Comparison of ENCODE assay signal across 26 cellular contexts in the genomic region with DNA sequence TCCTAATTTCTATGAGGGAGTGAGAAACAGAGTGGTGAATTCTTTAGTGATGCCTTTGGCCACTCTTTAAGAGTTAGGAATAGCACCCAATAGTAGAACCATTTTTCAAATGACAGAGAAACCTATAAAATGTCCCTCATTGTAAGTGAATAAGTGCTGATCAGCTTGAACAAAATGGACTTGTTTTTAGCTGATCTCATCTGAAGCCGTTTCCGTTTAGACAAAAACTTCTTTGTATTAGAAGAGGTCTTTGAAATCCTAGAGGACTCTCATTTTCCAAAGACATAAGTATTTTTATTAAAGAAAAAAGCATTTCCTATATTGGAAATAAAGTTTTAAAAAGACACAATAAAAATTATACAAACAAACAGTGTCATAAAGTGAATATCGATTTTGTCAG.
DNase-seq lines count a peak whose midpoint lies in the region; ATAC-seq, FAIRE-seq and TF ChIP-seq lines count a peak whose summit lies in the region.
"Had no signal": no experiment of that assay in that cellular context is flagged by ENCODE, and none has a peak within 500 bp of the region (broad histone marks: within the 10 kb centered on the region; RNA-seq: fewer than 3 reads in every experiment).

No MANE protein-coding gene starts in this region.

- no peak overlapping the region for H3K4me3 Mint-ChIP-seq in activated naive CD8-positive, alpha-beta T cell treated with anti-CD3 and anti-CD28 coated beads for 36 hours
- H3K4me3 Mint-ChIP-seq: CD4-positive, alpha-beta memory T cell had no signal

- intact Hi-C loops in PC-9 (cut with micrococcal nuclease; ENCODE audit: unreplicated experiment) (loop anchor here (5.0 to 10.0 kb wide), 5 partner anchors 85 to 1365 kb away; no protein-coding TSS in a partner anchor), dorsolateral prefrontal cortex (cut with DNase I) (loop anchor here (2.0 to 10.0 kb wide), 2 partner anchors 749 to 1015 kb away; no protein-coding TSS in a partner anchor), psoas muscle (cut with DNase I) (no loop called here)

- no peak for DNase-seq in GM18507 (ENCODE audit: extremely low spot score, insufficient read length, low read depth)
- no peak for DNase-seq in PC-9
- peak; percentile 76 for DNase-seq in foreskin melanocyte
- peak; percentile 77 for DNase-seq in pons (ENCODE audit: low spot score)
- DNase-seq in dorsolateral prefrontal cortex: no peak
- DNase-seq in psoas muscle: no peak
- no peak for DNase-seq in activated naive CD8-positive, alpha-beta T cell treated with anti-CD3 and anti-CD28 coated beads for 36 hours
- DNase-seq: CD4-positive, alpha-beta memory T cell; DND-41; GOT3; HCEC 1CT; KBM-7; NCI-H1105; NCI-H146; NCI-H2029 treated with DMSO at 0.1 percent for 48 hours; NCI-H2171; NCI-H345; NCI-H524 treated with DMSO at 0.1 percent for 48 hours; NCI-H82; OCI-M1; SHP77 treated with DMSO at 0.1 percent for 48 hours had no signal

- no TSS peak for BruUV-seq in PC-9 (replicated peaks; lab: Mats Ljungman, UMichigan)

- H3F3A ChIP-seq in PC-9 (ENCODE audit: insufficient read depth, low read depth): peaks cover 31% of the 10 kb centered on the region

- FAIRE-seq in GM18507 (lab: Jason Lieb, UNC): peak; percentile 36
- FAIRE-seq: HepG2 had no signal

- POLR2A ChIA-PET in PC-9 (lab: Charles Lee; ENCODE audit: unreplicated experiment): no interaction called here

- no peaks in the 10 kb centered on the region for H4K20me1 ChIP-seq in PC-9 (ENCODE audit: insufficient read depth)
- H4K20me1 ChIP-seq: BLaER1 had no signal

- no peak overlapping the region for H3K4me2 ChIP-seq in PC-9

- no peaks in the 10 kb centered on the region for H3K4me1 Mint-ChIP-seq in activated naive CD8-positive, alpha-beta T cell treated with anti-CD3 and anti-CD28 coated beads for 36 hours

- H3K27me3 ChIP-seq in PC-9 (ENCODE audit: insufficient read depth, low read depth): no peaks in the 10 kb centered on the region
- no peaks in the 10 kb centered on the region for H3K27me3 ChIP-seq in dorsolateral prefrontal cortex
- no peaks in the 10 kb centered on the region for H3K27me3 ChIP-seq in psoas muscle (ENCODE audit: insufficient read depth in 3 of 3, low read length in 2 of 3)
- H3K27me3 ChIP-seq: BLaER1 had no signal

- H3K79me2 ChIP-seq in PC-9 (ENCODE audit: low read depth): no peaks in the 10 kb centered on the region

- WGBS in psoas muscle, 3 donors: 80 to 87% (median 83%) methylated on average over 3 of the region's 3 CpGs

- H3K9me3 ChIP-seq in PC-9 (ENCODE audit: insufficient read depth, low read depth) (no peaks in the 10 kb centered on the region), psoas muscle (no peaks in the 10 kb centered on the region)
- H3K9me3 ChIP-seq: BLaER1 had no signal

- no peak overlapping the region for H3K4me3 ChIP-seq in PC-9
- H3K4me3 ChIP-seq in dorsolateral prefrontal cortex: peak overlapping the region in 7 of 59 donors; percentile 2 to 40 (median 18)
- H3K4me3 ChIP-seq in psoas muscle: no peak overlapping the region
- H3K4me3 ChIP-seq: BLaER1 had no signal

- H3K36me3 Mint-ChIP-seq in activated naive CD8-positive, alpha-beta T cell treated with anti-CD3 and anti-CD28 coated beads for 36 hours: no peaks in the 10 kb centered on the region
- H3K36me3 Mint-ChIP-seq: CD4-positive, alpha-beta memory T cell had no signal

- TF ChIP-seq CTCF in PC-9 (conservative IDR thresholded peaks at IDR 0.05) (no peak), dorsolateral prefrontal cortex (IDR thresholded peaks at IDR 0.05 in 54 of 56, conservative IDR thresholded peaks at IDR 0.05 in 2 of 56; ENCODE audit: low read depth in 1 of 56, partially characterized antibody in 56 of 56) (peak in 1 of 56 donors; percentile 14), psoas muscle (IDR thresholded peaks at IDR 0.05) (no peak)

- H2AFZ ChIP-seq in PC-9: no peak overlapping the region

- CTCF ChIA-PET in PC-9 (lab: Charles Lee): no interaction called here

- no peak for ATAC-seq in GM21619 (IDR thresholded peaks at IDR 0.05; ENCODE audit: unreplicated experiment)
- ATAC-seq in psoas muscle: no peak
- ATAC-seq: HepG2, SK-N-SH treated with all-trans-retinoic acid at 6 μM for 48 hours had no signal

- H3K27ac ChIP-seq in PC-9 (peak overlapping the region; percentile 89), dorsolateral prefrontal cortex (peak overlapping the region in 8 of 59 donors; percentile 4 to 63 (median 40)), psoas muscle (no peak overlapping the region)
- H3K27ac ChIP-seq: BLaER1, HL-60 had no signal

- H3K27ac Mint-ChIP-seq in activated naive CD8-positive, alpha-beta T cell treated with anti-CD3 and anti-CD28 coated beads for 36 hours: no peak overlapping the region
- H3K27ac Mint-ChIP-seq: CD4-positive, alpha-beta memory T cell had no signal

- H3K9me3 Mint-ChIP-seq in activated naive CD8-positive, alpha-beta T cell treated with anti-CD3 and anti-CD28 coated beads for 36 hours: no peaks in the 10 kb centered on the region
- H3K9me3 Mint-ChIP-seq: CD4-positive, alpha-beta memory T cell had no signal

- peaks cover 30% of the 10 kb centered on the region for H3K4me1 ChIP-seq in PC-9 (replicated peaks; ENCODE audit: insufficient read depth)
- no peaks in the 10 kb centered on the region for H3K4me1 ChIP-seq in psoas muscle

- H3K27me3 Mint-ChIP-seq in activated naive CD8-positive, alpha-beta T cell treated with anti-CD3 and anti-CD28 coated beads for 36 hours: peaks cover 42% of the 10 kb centered on the region

- H3K36me3 ChIP-seq in PC-9 (ENCODE audit: low read depth): no peaks in the 10 kb centered on the region; the same call in 1 of the 2 replicates
- no peaks in the 10 kb centered on the region for H3K36me3 ChIP-seq in psoas muscle (ENCODE audit: insufficient read depth in 1 of 2, low read depth in 1 of 2)
- H3K36me3 ChIP-seq: BLaER1 had no signal

- no peaks in the 10 kb centered on the region for H3K9me2 ChIP-seq in PC-9 (ENCODE audit: insufficient read depth)

Comparison
In these comparisons a context has a peak if more than half of its experiments do, and no peak if none do; other contexts are left out.
1. DNase-seq: peak in foreskin melanocyte (single experiment) and pons (single experiment); none in GM18507 (single experiment), PC-9 (0 of 2), dorsolateral prefrontal cortex (0 of 10), psoas muscle (0 of 2) and activated naive CD8-positive, alpha-beta T cell treated with anti-CD3 and anti-CD28 coated beads for 36 hours (single experiment).
2. intact Hi-C loops: an anchor here in PC-9 (5.0 to 10.0 kb wide) and dorsolateral prefrontal cortex (2.0 to 10.0 kb wide); none called in psoas muscle.